ENCODE assay signal across 1 cellular context in genomic region chr12:122397981-122398380, GRCh38.
TF ChIP-seq lines count a peak whose summit lies in the region.

No MANE protein-coding gene starts in this region.

TF ChIP-seq in K562, 482 proteins besides CTCF, POLR2A, EP300 and RAD21:
- TF ChIP-seq GTF2E2 (tag; IDR thresholded peaks at IDR 0.05), result 0 out of 2 replicates have a peak, but pooled peaks have one; percentile 3
TF ChIP-seq in K562: peak in this region for 1; not testable (repeated sequence) for 481.
